Comparison of ENCODE assay signal across 1 cellular context in the genomic region with DNA sequence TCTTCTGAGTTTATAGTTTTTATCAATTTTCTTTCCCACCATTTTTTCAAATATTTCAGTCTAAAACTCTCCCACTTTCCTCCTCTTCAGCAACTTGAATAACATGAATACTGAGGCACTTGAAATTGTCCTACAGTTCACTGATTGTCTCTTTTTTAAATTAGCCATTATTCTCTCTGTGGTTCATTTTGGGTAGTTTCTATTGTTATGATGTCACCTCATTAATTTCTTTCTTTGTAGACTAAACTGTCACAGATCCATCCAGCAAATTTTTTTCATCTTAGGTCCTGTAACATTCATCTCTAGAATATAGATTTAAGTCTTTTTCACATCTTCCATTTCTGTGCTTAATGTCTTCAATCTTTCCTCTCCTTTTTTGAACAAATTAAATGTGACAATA.
A peak's percentile ranks its signal among the peaks of the same experiment; 100 is the strongest.
TF ChIP-seq lines count a peak whose summit lies in the region.

No MANE protein-coding gene starts in this region.

TF ChIP-seq in GM12878, 131 proteins besides CTCF, POLR2A, EP300 and RAD21:
- TF ChIP-seq, protein P1, sequence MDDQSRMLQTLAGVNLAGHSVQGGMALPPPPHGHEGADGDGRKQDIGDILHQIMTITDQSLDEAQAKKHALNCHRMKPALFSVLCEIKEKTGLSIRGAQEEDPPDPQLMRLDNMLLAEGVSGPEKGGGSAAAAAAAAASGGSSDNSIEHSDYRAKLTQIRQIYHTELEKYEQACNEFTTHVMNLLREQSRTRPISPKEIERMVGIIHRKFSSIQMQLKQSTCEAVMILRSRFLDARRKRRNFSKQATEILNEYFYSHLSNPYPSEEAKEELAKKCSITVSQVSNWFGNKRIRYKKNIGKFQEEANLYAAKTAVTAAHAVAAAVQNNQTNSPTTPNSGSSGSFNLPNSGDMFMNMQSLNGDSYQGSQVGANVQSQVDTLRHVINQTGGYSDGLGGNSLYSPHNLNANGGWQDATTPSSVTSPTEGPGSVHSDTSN (IDR thresholded peaks at IDR 0.05; ENCODE audit: insufficient replicate concordance, low read depth, low read length), result no peak
- TF ChIP-seq JUNB (IDR thresholded peaks at IDR 0.05), result peak; percentile 17; the same call in 1 of the 2 replicates
- no peak for TF ChIP-seq ESRRA (IDR thresholded peaks at IDR 0.05; ENCODE audit: low read length)
- no peak for TF ChIP-seq SREBF1 (IDR thresholded peaks at IDR 0.05; ENCODE audit: low read length)
- TF ChIP-seq MTA2 (IDR thresholded peaks at IDR 0.05; ENCODE audit: low read depth), result peak; percentile 96
- TF ChIP-seq ATF7 (IDR thresholded peaks at IDR 0.05; ENCODE audit: low read depth), result peak; percentile 93
- TF ChIP-seq, protein P2, sequence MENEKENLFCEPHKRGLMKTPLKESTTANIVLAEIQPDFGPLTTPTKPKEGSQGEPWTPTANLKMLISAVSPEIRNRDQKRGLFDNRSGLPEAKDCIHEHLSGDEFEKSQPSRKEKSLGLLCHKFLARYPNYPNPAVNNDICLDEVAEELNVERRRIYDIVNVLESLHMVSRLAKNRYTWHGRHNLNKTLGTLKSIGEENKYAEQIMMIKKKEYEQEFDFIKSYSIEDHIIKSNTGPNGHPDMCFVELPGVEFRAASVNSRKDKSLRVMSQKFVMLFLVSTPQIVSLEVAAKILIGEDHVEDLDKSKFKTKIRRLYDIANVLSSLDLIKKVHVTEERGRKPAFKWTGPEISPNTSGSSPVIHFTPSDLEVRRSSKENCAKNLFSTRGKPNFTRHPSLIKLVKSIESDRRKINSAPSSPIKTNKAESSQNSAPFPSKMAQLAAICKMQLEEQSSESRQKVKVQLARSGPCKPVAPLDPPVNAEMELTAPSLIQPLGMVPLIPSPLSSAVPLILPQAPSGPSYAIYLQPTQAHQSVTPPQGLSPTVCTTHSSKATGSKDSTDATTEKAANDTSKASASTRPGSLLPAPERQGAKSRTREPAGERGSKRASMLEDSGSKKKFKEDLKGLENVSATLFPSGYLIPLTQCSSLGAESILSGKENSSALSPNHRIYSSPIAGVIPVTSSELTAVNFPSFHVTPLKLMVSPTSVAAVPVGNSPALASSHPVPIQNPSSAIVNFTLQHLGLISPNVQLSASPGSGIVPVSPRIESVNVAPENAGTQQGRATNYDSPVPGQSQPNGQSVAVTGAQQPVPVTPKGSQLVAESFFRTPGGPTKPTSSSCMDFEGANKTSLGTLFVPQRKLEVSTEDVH (IDR thresholded peaks at IDR 0.05; ENCODE audit: low read depth, partially characterized antibody), result no peak
- TF ChIP-seq, protein P3, sequence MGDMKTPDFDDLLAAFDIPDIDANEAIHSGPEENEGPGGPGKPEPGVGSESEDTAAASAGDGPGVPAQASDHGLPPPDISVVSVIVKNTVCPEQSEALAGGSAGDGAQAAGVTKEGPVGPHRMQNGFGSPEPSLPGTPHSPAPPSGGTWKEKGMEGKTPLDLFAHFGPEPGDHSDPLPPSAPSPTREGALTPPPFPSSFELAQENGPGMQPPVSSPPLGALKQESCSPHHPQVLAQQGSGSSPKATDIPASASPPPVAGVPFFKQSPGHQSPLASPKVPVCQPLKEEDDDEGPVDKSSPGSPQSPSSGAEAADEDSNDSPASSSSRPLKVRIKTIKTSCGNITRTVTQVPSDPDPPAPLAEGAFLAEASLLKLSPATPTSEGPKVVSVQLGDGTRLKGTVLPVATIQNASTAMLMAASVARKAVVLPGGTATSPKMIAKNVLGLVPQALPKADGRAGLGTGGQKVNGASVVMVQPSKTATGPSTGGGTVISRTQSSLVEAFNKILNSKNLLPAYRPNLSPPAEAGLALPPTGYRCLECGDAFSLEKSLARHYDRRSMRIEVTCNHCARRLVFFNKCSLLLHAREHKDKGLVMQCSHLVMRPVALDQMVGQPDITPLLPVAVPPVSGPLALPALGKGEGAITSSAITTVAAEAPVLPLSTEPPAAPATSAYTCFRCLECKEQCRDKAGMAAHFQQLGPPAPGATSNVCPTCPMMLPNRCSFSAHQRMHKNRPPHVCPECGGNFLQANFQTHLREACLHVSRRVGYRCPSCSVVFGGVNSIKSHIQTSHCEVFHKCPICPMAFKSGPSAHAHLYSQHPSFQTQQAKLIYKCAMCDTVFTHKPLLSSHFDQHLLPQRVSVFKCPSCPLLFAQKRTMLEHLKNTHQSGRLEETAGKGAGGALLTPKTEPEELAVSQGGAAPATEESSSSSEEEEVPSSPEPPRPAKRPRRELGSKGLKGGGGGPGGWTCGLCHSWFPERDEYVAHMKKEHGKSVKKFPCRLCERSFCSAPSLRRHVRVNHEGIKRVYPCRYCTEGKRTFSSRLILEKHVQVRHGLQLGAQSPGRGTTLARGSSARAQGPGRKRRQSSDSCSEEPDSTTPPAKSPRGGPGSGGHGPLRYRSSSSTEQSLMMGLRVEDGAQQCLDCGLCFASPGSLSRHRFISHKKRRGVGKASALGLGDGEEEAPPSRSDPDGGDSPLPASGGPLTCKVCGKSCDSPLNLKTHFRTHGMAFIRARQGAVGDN (IDR thresholded peaks at IDR 0.05), result no peak
